Comparison of ENCODE assay signal across 10 cellular contexts in genomic region chr17:10845388-10845751, GRCh38. TPM values are rescaled to one million over a fixed set of nuclear protein-coding genes. Genes with fewer than 3 reads are reported as not detected.
DNase-seq lines count a peak whose midpoint lies in the region; ATAC-seq, FAIRE-seq and TF ChIP-seq lines count a peak whose summit lies in the region.
"Had no signal": no experiment of that assay in that cellular context is flagged by ENCODE, and none has a peak within 500 bp of the region (broad histone marks: within the 10 kb centered on the region; RNA-seq: fewer than 3 reads in every experiment).

No MANE protein-coding gene starts in this region.

- no peak overlapping the region for H3K27ac ChIP-seq in CD8-positive, alpha-beta memory T cell (ENCODE audit: low read depth, low read length)
- no peak overlapping the region for H3K27ac ChIP-seq in MM.1S (ENCODE audit: low read length)

- no peak overlapping the region for H2AFZ ChIP-seq in MM.1S (ENCODE audit: low read length)

- no peaks in the 10 kb centered on the region for H4K20me1 ChIP-seq in MM.1S (ENCODE audit: insufficient read depth, low read length)

- no peaks in the 10 kb centered on the region for H3K36me3 Mint-ChIP-seq in CD8-positive, alpha-beta memory T cell
- H3K36me3 Mint-ChIP-seq in effector memory CD8-positive, alpha-beta T cell (ENCODE audit: insufficient read depth), result no peaks in the 10 kb centered on the region
- no peaks in the 10 kb centered on the region for H3K36me3 Mint-ChIP-seq in osteocyte (ENCODE audit: unreplicated experiment)

- no peak for TF ChIP-seq CTCF in MM.1S (IDR thresholded peaks at IDR 0.05; ENCODE audit: low read length)
- TF ChIP-seq CTCF in osteocyte (IDR thresholded peaks at IDR 0.05), result peak; percentile 1

- no peak for TF ChIP-seq POLR2A in H54 (IDR thresholded peaks at IDR 0.05; ENCODE audit: low read depth, low read length)

- CTCF ChIA-PET in CD8-positive, alpha-beta memory T cell (lab: Charles Lee), result interaction anchor here (0.7 to 3.9 kb wide), 13 partner anchors 12 to 233 kb away, joined by 3 to 53 read pairs (median 6); no protein-coding TSS in a partner anchor

- peak overlapping the region in 6 of 7 donors; percentile 53 to 89 (median 77) for H3K4me3 Mint-ChIP-seq in CD8-positive, alpha-beta memory T cell
- H3K4me3 Mint-ChIP-seq in effector memory CD8-positive, alpha-beta T cell, result peak overlapping the region; percentile 74 to 79
- peak overlapping the region; percentile 78 for H3K4me3 Mint-ChIP-seq in osteocyte (ENCODE audit: unreplicated experiment)

- no peaks in the 10 kb centered on the region for H3K9me2 ChIP-seq in MM.1S (replicated peaks; ENCODE audit: insufficient read depth, low read length)

- H3K4me1 ChIP-seq in CD8-positive, alpha-beta memory T cell (ENCODE audit: insufficient read depth, low read length), result no peaks in the 10 kb centered on the region
- no peaks in the 10 kb centered on the region for H3K4me1 ChIP-seq in MM.1S (ENCODE audit: low read length)

- H3K27ac Mint-ChIP-seq in CD8-positive, alpha-beta memory T cell, result no peak overlapping the region
- H3K27ac Mint-ChIP-seq in effector memory CD8-positive, alpha-beta T cell, result no peak overlapping the region
- no peak overlapping the region for H3K27ac Mint-ChIP-seq in osteocyte (ENCODE audit: unreplicated experiment)
- H3K27ac Mint-ChIP-seq: T-helper 1 cell treated with Interleukin-12 subunit alpha and Interleukin-12 subunit beta and Interleukin-4 antibody, amounts not matched to agents 30 μg/mL and 1 μg/mL, for 36 hours had no signal

- DNase-seq in CD8-positive, alpha-beta memory T cell, result no peak
- DNase-seq in MM.1S (no peak), osteocyte (ENCODE audit: extremely low spot score, unreplicated experiment) (no peak), H54 (ENCODE audit: insufficient read length, low spot score) (no peak), islet precursor cell (no peak)
- no peak for DNase-seq in effector memory CD8-positive, alpha-beta T cell

- H3K4me2 ChIP-seq in MM.1S (ENCODE audit: low read depth, low read length), result peak overlapping the region; percentile 40; the same call in 1 of the 2 replicates

- H3K9ac ChIP-seq in MM.1S (ENCODE audit: low read length), result no peak overlapping the region

- H3K9me3 Mint-ChIP-seq in CD8-positive, alpha-beta memory T cell, result no peaks in the 10 kb centered on the region
- no peaks in the 10 kb centered on the region for H3K9me3 Mint-ChIP-seq in effector memory CD8-positive, alpha-beta T cell
- peaks cover 6% of the 10 kb centered on the region for H3K9me3 Mint-ChIP-seq in osteocyte (ENCODE audit: unreplicated experiment)
- H3K9me3 Mint-ChIP-seq: T-helper 1 cell treated with Interleukin-12 subunit alpha and Interleukin-12 subunit beta and Interleukin-4 antibody, amounts not matched to agents 30 μg/mL and 1 μg/mL, for 36 hours had no signal

- POLR2A ChIA-PET in CD8-positive, alpha-beta memory T cell (lab: Charles Lee), result no interaction called here

- peaks cover 6 to 27% of the 10 kb centered on the region in 2 donors for H3K27me3 Mint-ChIP-seq in CD8-positive, alpha-beta memory T cell
- H3K27me3 Mint-ChIP-seq in effector memory CD8-positive, alpha-beta T cell, result peaks cover 20 to 39% of the 10 kb centered on the region in 2 donors
- peaks cover 15% of the 10 kb centered on the region for H3K27me3 Mint-ChIP-seq in osteocyte (ENCODE audit: unreplicated experiment)

- H3K4me1 Mint-ChIP-seq in CD8-positive, alpha-beta memory T cell, result peaks cover 5 to 9% (median 7%) of the 10 kb centered on the region in 3 donors
- peaks cover 8% of the 10 kb centered on the region in 2 donors for H3K4me1 Mint-ChIP-seq in effector memory CD8-positive, alpha-beta T cell (ENCODE audit: low read depth in 2 of 2)
- peaks cover 8% of the 10 kb centered on the region for H3K4me1 Mint-ChIP-seq in osteocyte (ENCODE audit: unreplicated experiment)

- no peaks in the 10 kb centered on the region for H3K36me3 ChIP-seq in CD8-positive, alpha-beta memory T cell (ENCODE audit: insufficient read depth, low read length)
- no peaks in the 10 kb centered on the region for H3K36me3 ChIP-seq in MM.1S (replicated peaks; ENCODE audit: insufficient read depth, low read length)

- no peak overlapping the region for H3K4me3 ChIP-seq in CD8-positive, alpha-beta memory T cell (ENCODE audit: low read length)
- peak overlapping the region; percentile 22; the same call in 1 of the 2 replicates for H3K4me3 ChIP-seq in MM.1S (ENCODE audit: low read length)
- H3K4me3 ChIP-seq: K562 had no signal

- H3F3A ChIP-seq in MM.1S (ENCODE audit: insufficient read depth, low read length), result no peaks in the 10 kb centered on the region

- FAIRE-seq in H54 (lab: Jason Lieb, UNC), result no peak

- no peaks in the 10 kb centered on the region for H3K9me3 ChIP-seq in CD8-positive, alpha-beta memory T cell (ENCODE audit: low read length)
- no peaks in the 10 kb centered on the region for H3K9me3 ChIP-seq in MM.1S (replicated peaks; ENCODE audit: insufficient read depth, low read length)

- no peaks in the 10 kb centered on the region for H3K27me3 ChIP-seq in CD8-positive, alpha-beta memory T cell (ENCODE audit: insufficient read depth, low read length, poor library complexity, severe bottlenecking)
- H3K27me3 ChIP-seq in MM.1S (replicated peaks; ENCODE audit: insufficient read depth, low read length), result no peaks in the 10 kb centered on the region

- H3K79me2 ChIP-seq in MM.1S (ENCODE audit: low read length), result no peaks in the 10 kb centered on the region

- ATAC-seq in effector memory CD8-positive, alpha-beta T cell (replicated peaks), result no peak
- no peak for ATAC-seq in GM18870 (IDR thresholded peaks at IDR 0.05; ENCODE audit: unreplicated experiment)
- ATAC-seq in HG03565 (IDR thresholded peaks at IDR 0.05; ENCODE audit: unreplicated experiment), result no peak

RNA-seq across cellular contexts. Expression of gene PIRT, which starts 7.5 kb away (rescaled TPM):
- total RNA-seq in CD8-positive, alpha-beta memory T cell, result not detected
- polyA plus RNA-seq in CD8-positive, alpha-beta memory T cell, result not detected
- not detected in 2 replicates for total RNA-seq in osteocyte
- total RNA-seq: K562 had no signal
- polyA plus RNA-seq: K562 had no signal

RNA-seq across cellular contexts. Expression of gene TMEM238L, which starts 41.5 kb away (rescaled TPM):
- not detected for total RNA-seq in CD8-positive, alpha-beta memory T cell
- polyA plus RNA-seq in CD8-positive, alpha-beta memory T cell, result not detected
- total RNA-seq in osteocyte, result not detected in 2 replicates
- total RNA-seq: K562 had no signal
- polyA plus RNA-seq: K562 had no signal
